In genomic region chr9:126696091-126696763, GRCh38 we compare ENCODE assay signal across 19 cellular contexts.
DNase-seq lines count a peak whose midpoint lies in the region; ATAC-seq and TF ChIP-seq lines count a peak whose summit lies in the region.
"Had no signal": no experiment of that assay in that cellular context is flagged by ENCODE, and none has a peak within 500 bp of the region (broad histone marks: within the 10 kb centered on the region; RNA-seq: fewer than 3 reads in every experiment).

No MANE protein-coding gene starts in this region.

- no peak overlapping the region for H3K27ac ChIP-seq in left lung
- no peak overlapping the region for H3K27ac ChIP-seq in CD4-positive, alpha-beta memory T cell (ENCODE audit: low read depth, low read length)
- H3K27ac ChIP-seq: BLaER1 had no signal

- no peaks in the 10 kb centered on the region for H3K36me3 Mint-ChIP-seq in activated CD4-positive, alpha-beta T cell treated with anti-CD3 and anti-CD28 coated beads for 36 hours (ENCODE audit: low read depth)
- H3K36me3 Mint-ChIP-seq in WTC11 (no peaks in the 10 kb centered on the region), type B pancreatic cell (no peaks in the 10 kb centered on the region)
- no peaks in the 10 kb centered on the region for H3K36me3 Mint-ChIP-seq in effector memory CD8-positive, alpha-beta T cell (ENCODE audit: insufficient read depth)
- no peaks in the 10 kb centered on the region for H3K36me3 Mint-ChIP-seq in CD4-positive, alpha-beta memory T cell

- intact Hi-C loops in activated CD4-positive, alpha-beta T cell treated with anti-CD3 and anti-CD28 coated beads for 36 hours (cut with DNase I, micrococcal nuclease) = no loop called here
- intact Hi-C loops in left lung (cut with DNase I) = no loop called here
- intact Hi-C loops in CD4-positive, alpha-beta memory T cell (cut with micrococcal nuclease) = no loop called here

- H3K9me3 Mint-ChIP-seq in activated CD4-positive, alpha-beta T cell treated with anti-CD3 and anti-CD28 coated beads for 36 hours (ENCODE audit: low read depth) = no peaks in the 10 kb centered on the region
- H3K9me3 Mint-ChIP-seq in WTC11 (no peaks in the 10 kb centered on the region), type B pancreatic cell (no peaks in the 10 kb centered on the region)
- H3K9me3 Mint-ChIP-seq in effector memory CD8-positive, alpha-beta T cell = no peaks in the 10 kb centered on the region
- H3K9me3 Mint-ChIP-seq in CD4-positive, alpha-beta memory T cell = no peaks in the 10 kb centered on the region

- peak; percentile 2 for DNase-seq in activated CD4-positive, alpha-beta T cell treated with anti-CD3 and anti-CD28 coated beads for 36 hours
- DNase-seq in activated CD4-positive, alpha-beta T cell treated with anti-CD3 and anti-CD28 coated beads for 1 hour = no peak
- peak; percentile 9 for DNase-seq in WTC11 (ENCODE audit: low spot score)
- peak; percentile 14 to 76 for DNase-seq in left lung
- DNase-seq in type B pancreatic cell (ENCODE audit: extremely low spot score, unreplicated experiment) = peak; percentile 67
- DNase-seq in effector memory CD8-positive, alpha-beta T cell = no peak
- no peak for DNase-seq in stimulated activated CD4-positive, alpha-beta T cell treated with anti-CD3 and anti-CD28 coated beads, Interleukin-4, amount 100 ng/mL, for 24 hours
- DNase-seq in CD4-positive, alpha-beta memory T cell = no peak
- DNase-seq: DMS 273 treated with DMSO at 0.1 percent for 48 hours; GDM1; HCEC 1CT; NCI-H1105 treated with DMSO at 0.1 percent for 48 hours; NCI-H1694 treated with DMSO at 0.1 percent for 48 hours; NCI-H226; NCI-H526 treated with DMSO at 0.1 percent for 48 hours; NK-92 treated with Interleukin-12 subunit alpha and Interleukin-12 subunit beta, amount 100 ng/mL, for 24 hours; SIG-M5 had no signal

- ATAC-seq in activated CD4-positive, alpha-beta T cell treated with anti-CD3 and anti-CD28 coated beads for 36 hours = no peak
- no peak for ATAC-seq in WTC11
- no peak for ATAC-seq in left lung
- no peak for ATAC-seq in effector memory CD8-positive, alpha-beta T cell (replicated peaks)
- ATAC-seq: GM12878 had no signal

- peaks cover 0 to 64% of the 10 kb centered on the region in 2 donors for H3K27me3 ChIP-seq in left lung
- H3K27me3 ChIP-seq in CD4-positive, alpha-beta memory T cell (ENCODE audit: insufficient read depth, low read length) = no peaks in the 10 kb centered on the region

- no peak overlapping the region for H3K4me3 Mint-ChIP-seq in activated CD4-positive, alpha-beta T cell treated with anti-CD3 and anti-CD28 coated beads for 36 hours
- no peak overlapping the region for H3K4me3 Mint-ChIP-seq in WTC11
- no peak overlapping the region for H3K4me3 Mint-ChIP-seq in type B pancreatic cell
- H3K4me3 Mint-ChIP-seq in effector memory CD8-positive, alpha-beta T cell = no peak overlapping the region
- no peak overlapping the region for H3K4me3 Mint-ChIP-seq in CD4-positive, alpha-beta memory T cell

- TF ChIP-seq CTCF in WTC11 (IDR thresholded peaks at IDR 0.05) (no peak), left lung (IDR thresholded peaks at IDR 0.05) (no peak), type B pancreatic cell (conservative IDR thresholded peaks at IDR 0.05) (no peak)

- CTCF ChIA-PET in activated CD4-positive, alpha-beta T cell treated with anti-CD3 and anti-CD28 coated beads for 36 hours (lab: Charles Lee) = no interaction called here
- CTCF ChIA-PET in WTC11 (lab: Charles Lee) = interaction anchor here (0.9 to 16.1 kb wide), 3 partner anchors 10 to 85 kb away, joined by 4 to 734 read pairs (median 16); no protein-coding TSS in a partner anchor
- CTCF ChIA-PET in CD4-positive, alpha-beta memory T cell (lab: Charles Lee; ENCODE audit: partially characterized antibody) = interaction anchor here (0.7 to 4.2 kb wide), 2 partner anchors 10 to 129 kb away, joined by 3 to 13 read pairs; no protein-coding TSS in a partner anchor

- no peaks in the 10 kb centered on the region for H3K4me1 ChIP-seq in left lung
- no peaks in the 10 kb centered on the region for H3K4me1 ChIP-seq in CD4-positive, alpha-beta memory T cell (ENCODE audit: insufficient read depth, low read length)
- H3K4me1 ChIP-seq: BLaER1 had no signal

- no peaks in the 10 kb centered on the region for H3K4me1 Mint-ChIP-seq in activated CD4-positive, alpha-beta T cell treated with anti-CD3 and anti-CD28 coated beads for 36 hours
- no peaks in the 10 kb centered on the region; the same call in 1 of the 2 replicates for H3K4me1 Mint-ChIP-seq in WTC11
- peaks cover 5% of the 10 kb centered on the region for H3K4me1 Mint-ChIP-seq in type B pancreatic cell (ENCODE audit: unreplicated experiment)
- peaks cover 0 to 8% of the 10 kb centered on the region in 2 donors for H3K4me1 Mint-ChIP-seq in effector memory CD8-positive, alpha-beta T cell (ENCODE audit: low read depth in 2 of 2)
- H3K4me1 Mint-ChIP-seq in CD4-positive, alpha-beta memory T cell = no peaks in the 10 kb centered on the region

- POLR2A ChIA-PET in activated CD4-positive, alpha-beta T cell treated with anti-CD3 and anti-CD28 coated beads for 36 hours (lab: Charles Lee) = no interaction called here
- POLR2A ChIA-PET in WTC11 (lab: Charles Lee) = no interaction called here
- POLR2A ChIA-PET in CD4-positive, alpha-beta memory T cell (lab: Charles Lee; ENCODE audit: partially characterized antibody) = no interaction called here

- H3K4me3 ChIP-seq in left lung = no peak overlapping the region
- no peak overlapping the region for H3K4me3 ChIP-seq in CD4-positive, alpha-beta memory T cell (ENCODE audit: low read length in 2 of 2)
- H3K4me3 ChIP-seq: BLaER1, GM12878 had no signal

- peaks cover 9% of the 10 kb centered on the region for H3K27me3 Mint-ChIP-seq in activated CD4-positive, alpha-beta T cell treated with anti-CD3 and anti-CD28 coated beads for 36 hours
- H3K27me3 Mint-ChIP-seq in WTC11 (ENCODE audit: low read depth) (peaks cover 5% of the 10 kb centered on the region), type B pancreatic cell (peaks cover 7% of the 10 kb centered on the region)
- peaks cover 26 to 90% of the 10 kb centered on the region in 2 donors for H3K27me3 Mint-ChIP-seq in effector memory CD8-positive, alpha-beta T cell
- H3K27me3 Mint-ChIP-seq in CD4-positive, alpha-beta memory T cell = peaks cover 0 to 11% of the 10 kb centered on the region in 2 donors

- no peaks in the 10 kb centered on the region for H3K9me3 ChIP-seq in left lung
- no peaks in the 10 kb centered on the region for H3K9me3 ChIP-seq in CD4-positive, alpha-beta memory T cell (ENCODE audit: control insufficient read depth in 1 of 2, low read length in 2 of 2)
- H3K9me3 ChIP-seq: BLaER1 had no signal

- H3K27ac Mint-ChIP-seq in activated CD4-positive, alpha-beta T cell treated with anti-CD3 and anti-CD28 coated beads for 36 hours = no peak overlapping the region
- H3K27ac Mint-ChIP-seq in WTC11 (no peak overlapping the region), type B pancreatic cell (no peak overlapping the region)
- H3K27ac Mint-ChIP-seq in effector memory CD8-positive, alpha-beta T cell = no peak overlapping the region
- no peak overlapping the region for H3K27ac Mint-ChIP-seq in CD4-positive, alpha-beta memory T cell

- H3K36me3 ChIP-seq in left lung = no peaks in the 10 kb centered on the region
- H3K36me3 ChIP-seq in CD4-positive, alpha-beta memory T cell (ENCODE audit: insufficient read depth, low read length) = no peaks in the 10 kb centered on the region
- H3K36me3 ChIP-seq: BLaER1 had no signal

TF ChIP-seq in WTC11, 78 proteins besides CTCF, POLR2A, EP300 and RAD21 (continues in another document):
- TF ChIP-seq OVOL2 (CRISPR knock-in tag; IDR thresholded peaks at IDR 0.05; ENCODE audit: borderline replicate concordance) (no peak), ZNF138 (CRISPR knock-in tag; conservative IDR thresholded peaks at IDR 0.05) (no peak), ZSCAN18 (CRISPR knock-in tag; IDR thresholded peaks at IDR 0.05) (no peak), MXD4 (CRISPR knock-in tag; IDR thresholded peaks at IDR 0.05; ENCODE audit: borderline replicate concordance) (no peak), ERG (CRISPR knock-in tag; IDR thresholded peaks at IDR 0.05) (no peak), ZNF423 (CRISPR knock-in tag; IDR thresholded peaks at IDR 0.05) (no peak), ATF2 (CRISPR knock-in tag; IDR thresholded peaks at IDR 0.05; ENCODE audit: borderline replicate concordance, low read depth) (no peak)

Comparison
In these comparisons a context has a peak if more than half of its experiments do, and no peak if none do; other contexts are left out.
1. DNase-seq: peak in activated CD4-positive, alpha-beta T cell treated with anti-CD3 and anti-CD28 coated beads for 36 hours (single experiment), WTC11 (single experiment), left lung (2 of 2) and type B pancreatic cell (single experiment); none in activated CD4-positive, alpha-beta T cell treated with anti-CD3 and anti-CD28 coated beads for 1 hour (single experiment), effector memory CD8-positive, alpha-beta T cell (0 of 3), stimulated activated CD4-positive, alpha-beta T cell treated with anti-CD3 and anti-CD28 coated beads, Interleukin-4, amount 100 ng/mL, for 24 hours (single experiment) and CD4-positive, alpha-beta memory T cell (0 of 5).